ENCODE assay signal across 25 cellular contexts in genomic region chr2:8509613-8510012, GRCh38.
"Had no signal": no experiment of that assay in that cellular context is flagged by ENCODE, and none has a peak within 500 bp of the region (broad histone marks: within the 10 kb centered on the region; RNA-seq: fewer than 3 reads in every experiment).

No MANE protein-coding gene starts in this region.

- H3K36me3 Mint-ChIP-seq: type B pancreatic cell had no signal

- H3K27ac Mint-ChIP-seq: endodermal cell; stimulated activated memory B cell treated with anti-CD40 and anti-IgM and Interleukin-4, amounts not matched to agents 10 μg/mL and 1 μg/mL and 100 μg/mL, for 72 hours; type B pancreatic cell had no signal

- H3K4me3 Mint-ChIP-seq: dendritic cell treated with granulocyte-macrophage colony-stimulating factor and Interleukin-4, amounts not matched to agents 40 ng/mL and 50 ng/mL, for 4 days; endodermal cell; naive thymus-derived CD8-positive, alpha-beta T cell; neural crest cell; stimulated activated memory B cell treated with anti-CD40 and anti-IgM and Interleukin-4, amounts not matched to agents 10 μg/mL and 1 μg/mL and 100 μg/mL, for 72 hours; type B pancreatic cell had no signal

- H3K27me3 Mint-ChIP-seq: naive thymus-derived CD8-positive, alpha-beta T cell; type B pancreatic cell had no signal

- ATAC-seq: left cardiac atrium; naive thymus-derived CD8-positive, alpha-beta T cell; pancreas; sciatic nerve; stimulated activated memory B cell treated with anti-CD40 and anti-IgM and Interleukin-4, amounts not matched to agents 10 μg/mL and 1 μg/mL and 100 μg/mL, for 72 hours; stimulated activated naive CD8-positive, alpha-beta T cell treated with anti-CD3 and anti-CD28 coated beads, Interleukin-15, Interleukin-2, amounts not matched to agents 100 U/mL and 50 U/mL, for 24 hours had no signal

- DNase-seq: central memory CD4-positive, alpha-beta T cell; colonic mucosa; effector CD8-positive, alpha-beta T cell; endodermal cell; foreskin melanocyte; left cardiac atrium; left ventricle myocardium inferior; lower lobe of right lung; stimulated activated CD4-positive, alpha-beta T cell treated with anti-CD3 and anti-CD28 coated beads, Interleukin-2, amount 100 ng/mL, for 24 hours; stimulated activated CD4-positive, alpha-beta T cell treated with anti-CD3 and anti-CD28 coated beads, Interleukin-4, amount 100 ng/mL, for 24 hours; stimulated activated naive CD8-positive, alpha-beta T cell treated with anti-CD3 and anti-CD28 coated beads, Interleukin-15, Interleukin-2, amounts not matched to agents 100 U/mL and 50 U/mL, for 24 hours; substantia nigra; testis; tibial artery had no signal

- H3K4me3 ChIP-seq: colonic mucosa, esophagus muscularis mucosa, left ventricle myocardium inferior, lower lobe of right lung, pancreas, prostate gland, right atrium auricular region, smooth muscle cell, testis, tibial artery had no signal
